11 cellular contexts compared by ENCODE assay signal in the genomic region with DNA sequence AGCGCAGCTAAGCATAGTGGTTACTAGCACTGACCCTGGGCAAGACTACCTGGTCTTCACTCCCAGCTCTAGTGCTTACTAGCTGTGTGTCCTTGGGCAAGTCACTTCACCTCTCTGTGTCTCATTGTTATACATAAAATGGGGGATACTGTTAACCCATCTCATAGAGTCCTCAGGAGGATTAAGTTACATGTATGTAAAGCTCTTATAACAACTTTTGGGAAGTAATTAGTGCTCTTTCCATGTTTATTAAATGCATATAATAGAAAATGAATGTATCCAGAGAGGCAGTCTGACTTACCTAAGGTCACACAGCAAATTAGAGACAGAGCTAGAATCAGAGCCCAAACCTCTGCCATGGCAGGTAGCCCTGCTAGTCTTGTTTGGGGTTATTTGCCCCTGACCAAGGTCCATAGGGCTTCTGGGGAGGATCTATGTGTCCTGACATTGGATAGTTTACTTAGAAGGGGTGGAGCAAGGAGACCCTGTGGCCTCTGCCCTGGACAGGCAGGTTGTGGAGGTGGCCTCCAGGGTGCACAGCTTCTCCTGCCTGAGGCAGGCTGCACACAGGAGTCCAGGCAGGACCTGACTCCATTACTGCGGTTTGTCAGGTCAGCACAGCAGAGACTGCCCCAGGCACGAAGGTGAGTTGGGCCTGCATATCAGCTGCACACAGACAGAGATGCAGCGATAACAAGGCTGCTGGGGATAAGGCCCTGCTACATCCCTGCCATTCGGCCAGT. TPM values are rescaled to one million over a fixed set of nuclear protein-coding genes. Genes with fewer than 3 reads are reported as not detected.
DNase-seq lines count a peak whose midpoint lies in the region; ATAC-seq and TF ChIP-seq lines count a peak whose summit lies in the region.
"Had no signal": no experiment of that assay in that cellular context is flagged by ENCODE, and none has a peak within 500 bp of the region (broad histone marks: within the 10 kb centered on the region; RNA-seq: fewer than 3 reads in every experiment).

No MANE protein-coding gene starts in this region.

- POLR2A ChIA-PET in naive thymus-derived CD8-positive, alpha-beta T cell (lab: Charles Lee): interaction anchor here (0.6 to 6.7 kb wide), 14 partner anchors 10 to 563 kb away, joined by 3 to 83 read pairs (median 7); a partner anchor contains a TSS

- H3K27me3 ChIP-seq in CD4-positive, CD25-positive, alpha-beta regulatory T cell (ENCODE audit: control insufficient read depth, insufficient read depth, low read length): no peaks in the 10 kb centered on the region
- H3K27me3 ChIP-seq in Karpas-422 (ENCODE audit: low read length): no peaks in the 10 kb centered on the region

- TF ChIP-seq POLR2A in lower leg skin (IDR thresholded peaks at IDR 0.05): no peak

- peaks cover 31 to 99% (median 76%) of the 10 kb centered on the region in 4 donors for H3K4me1 Mint-ChIP-seq in CD4-positive, CD25-positive, alpha-beta regulatory T cell
- peaks cover 89% of the 10 kb centered on the region for H3K4me1 Mint-ChIP-seq in activated naive CD8-positive, alpha-beta T cell treated with anti-CD3 and anti-CD28 coated beads, Interleukin-2, amount 50 U/mL, for 24 hours
- peaks cover 50 to 99% (median 97%) of the 10 kb centered on the region in 4 donors for H3K4me1 Mint-ChIP-seq in naive thymus-derived CD8-positive, alpha-beta T cell

- peaks cover 76% of the 10 kb centered on the region for H3K4me1 ChIP-seq in CD4-positive, CD25-positive, alpha-beta regulatory T cell (ENCODE audit: control insufficient read depth, insufficient read depth, low read length, poor library complexity, severe bottlenecking)
- H3K4me1 ChIP-seq in Karpas-422 (ENCODE audit: low read length): peaks cover 25% of the 10 kb centered on the region

- 83 to 85% methylated on average over 5 of the region's 5 CpGs for WGBS in lower leg skin, 2 donors

- H3K4me2 ChIP-seq in Karpas-422 (ENCODE audit: low read depth, low read length, poor library complexity, severe bottlenecking): no peak overlapping the region

- no peaks in the 10 kb centered on the region for H3K27me3 Mint-ChIP-seq in CD4-positive, CD25-positive, alpha-beta regulatory T cell
- no peaks in the 10 kb centered on the region for H3K27me3 Mint-ChIP-seq in activated naive CD8-positive, alpha-beta T cell treated with anti-CD3 and anti-CD28 coated beads, Interleukin-2, amount 50 U/mL, for 24 hours
- H3K27me3 Mint-ChIP-seq in naive thymus-derived CD8-positive, alpha-beta T cell: no peaks in the 10 kb centered on the region

- DNase-seq in CD4-positive, CD25-positive, alpha-beta regulatory T cell: no peak
- no peak for DNase-seq in Karpas-422
- DNase-seq in activated naive CD8-positive, alpha-beta T cell treated with anti-CD3 and anti-CD28 coated beads, Interleukin-2, amount 50 U/mL, for 24 hours: peak; percentile 3
- DNase-seq in naive thymus-derived CD8-positive, alpha-beta T cell: peak in 1 of 10 donors; percentile 14
- DNase-seq in lower leg skin (ENCODE audit: low spot score in 2 of 2): no peak
- no peak for DNase-seq in NCI-H510A (lab: John Stamatoyannopoulos, UW)
- no peak for DNase-seq in COLO668 (lab: John Stamatoyannopoulos, UW; ENCODE audit: unreplicated experiment)
- no peak for DNase-seq in left colon
- DNase-seq: GOT3, substantia nigra had no signal

- no peaks in the 10 kb centered on the region for H3K36me3 ChIP-seq in CD4-positive, CD25-positive, alpha-beta regulatory T cell (ENCODE audit: control insufficient read depth, insufficient read depth, low read length)
- no peaks in the 10 kb centered on the region for H3K36me3 ChIP-seq in Karpas-422 (ENCODE audit: insufficient read depth, low read length)

- H3K36me3 Mint-ChIP-seq in CD4-positive, CD25-positive, alpha-beta regulatory T cell: peaks cover 4% of the 10 kb centered on the region
- H3K36me3 Mint-ChIP-seq in activated naive CD8-positive, alpha-beta T cell treated with anti-CD3 and anti-CD28 coated beads, Interleukin-2, amount 50 U/mL, for 24 hours (ENCODE audit: low read depth): no peaks in the 10 kb centered on the region
- H3K36me3 Mint-ChIP-seq in naive thymus-derived CD8-positive, alpha-beta T cell: no peaks in the 10 kb centered on the region

- H3K9me3 ChIP-seq in CD4-positive, CD25-positive, alpha-beta regulatory T cell (ENCODE audit: control insufficient read depth in 2 of 2, low read length in 2 of 2): no peaks in the 10 kb centered on the region
- no peaks in the 10 kb centered on the region for H3K9me3 ChIP-seq in Karpas-422 (ENCODE audit: low read length)
- H3K9me3 ChIP-seq: mucosa of descending colon had no signal

- no peaks in the 10 kb centered on the region for H4K20me1 ChIP-seq in Karpas-422 (ENCODE audit: insufficient read depth, low read depth, low read length)

- H3K4me3 Mint-ChIP-seq in CD4-positive, CD25-positive, alpha-beta regulatory T cell: peak overlapping the region; percentile 71 to 92 (median 86)
- peak overlapping the region; percentile 37 for H3K4me3 Mint-ChIP-seq in activated naive CD8-positive, alpha-beta T cell treated with anti-CD3 and anti-CD28 coated beads, Interleukin-2, amount 50 U/mL, for 24 hours
- peak overlapping the region; percentile 63 to 95 (median 88) for H3K4me3 Mint-ChIP-seq in naive thymus-derived CD8-positive, alpha-beta T cell

- H3K9me3 Mint-ChIP-seq in CD4-positive, CD25-positive, alpha-beta regulatory T cell: no peaks in the 10 kb centered on the region
- no peaks in the 10 kb centered on the region for H3K9me3 Mint-ChIP-seq in activated naive CD8-positive, alpha-beta T cell treated with anti-CD3 and anti-CD28 coated beads, Interleukin-2, amount 50 U/mL, for 24 hours
- H3K9me3 Mint-ChIP-seq in naive thymus-derived CD8-positive, alpha-beta T cell: no peaks in the 10 kb centered on the region

- H3K27ac ChIP-seq in CD4-positive, CD25-positive, alpha-beta regulatory T cell (ENCODE audit: insufficient read depth, low read length, poor library complexity, severe bottlenecking): peak overlapping the region; percentile 98
- H3K27ac ChIP-seq in Karpas-422 (ENCODE audit: low read length): no peak overlapping the region

- H3K79me2 ChIP-seq in Karpas-422 (ENCODE audit: low read length): no peaks in the 10 kb centered on the region

- H3K4me3 ChIP-seq in CD4-positive, CD25-positive, alpha-beta regulatory T cell (ENCODE audit: low read depth, low read length): peak overlapping the region; percentile 85
- H3K4me3 ChIP-seq in Karpas-422 (ENCODE audit: low read length) (no peak overlapping the region), lower leg skin (ENCODE audit: low read depth, poor library complexity, severe bottlenecking) (no peak overlapping the region)
- H3K4me3 ChIP-seq: mucosa of descending colon had no signal

- no peak overlapping the region for H2AFZ ChIP-seq in Karpas-422 (ENCODE audit: low read length)

- peak overlapping the region; percentile 97 to 100 (median 100) for H3K27ac Mint-ChIP-seq in CD4-positive, CD25-positive, alpha-beta regulatory T cell
- peak overlapping the region; percentile 94 for H3K27ac Mint-ChIP-seq in activated naive CD8-positive, alpha-beta T cell treated with anti-CD3 and anti-CD28 coated beads, Interleukin-2, amount 50 U/mL, for 24 hours
- H3K27ac Mint-ChIP-seq in naive thymus-derived CD8-positive, alpha-beta T cell: peak overlapping the region; percentile 97 to 99 (median 98)

- intact Hi-C loops in lower leg skin (cut with DNase I; ENCODE audit: low total_unique reads): no loop called here
- intact Hi-C loops in left colon (cut with DNase I, micrococcal nuclease): no loop called here

- no peaks in the 10 kb centered on the region for H3K9me2 ChIP-seq in Karpas-422 (replicated peaks; ENCODE audit: insufficient read depth, low read length)

- no peak for TF ChIP-seq CTCF in lower leg skin (IDR thresholded peaks at IDR 0.05)

- peak overlapping the region; percentile 65; the same call in 1 of the 2 replicates for H3K9ac ChIP-seq in Karpas-422 (ENCODE audit: low read length)

- no peak for ATAC-seq in CD4-positive, CD25-positive, alpha-beta regulatory T cell (ENCODE audit: low read depth in 2 of 2)
- ATAC-seq in activated naive CD8-positive, alpha-beta T cell treated with anti-CD3 and anti-CD28 coated beads, Interleukin-2, amount 50 U/mL, for 24 hours: no peak
- ATAC-seq in naive thymus-derived CD8-positive, alpha-beta T cell: no peak
- ATAC-seq in left colon: no peak

RNA-seq across cellular contexts. Expression of a gene that starts 8.4 kb away (rescaled TPM):
- 68.7 TPM for total RNA-seq in CD4-positive, CD25-positive, alpha-beta regulatory T cell
- 10 to 100 TPM; 60.7 to 75.8 (median 69.8) TPM for polyA plus RNA-seq in CD4-positive, CD25-positive, alpha-beta regulatory T cell
- total RNA-seq in Karpas-422 (2014; rRNA removed; shearing (Covaris generic); ENCODE audit: low replicate concordance): 1.6 and 2.1 TPM in 2 replicates
- 10 to 100 TPM; 38.7 to 41.8 TPM for total RNA-seq in naive thymus-derived CD8-positive, alpha-beta T cell
- 10 to 100 TPM; 35.2 to 37.1 (median 35.7) TPM for polyA plus RNA-seq in naive thymus-derived CD8-positive, alpha-beta T cell
- 100 to 1,000 TPM in 3 of 4 donors, 10 to 100 TPM in 1; 94.4 to 125 (median 116) TPM for total RNA-seq in lower leg skin
- 100 to 1,000 TPM; 184 to 186 TPM for total RNA-seq in left colon

Comparison
In these comparisons a context has a peak if more than half of its experiments do, and no peak if none do; other contexts are left out.
1. H3K4me3 Mint-ChIP-seq: peak in every context shown above with its lines; median percentile 88 in naive thymus-derived CD8-positive, alpha-beta T cell; 86 in CD4-positive, CD25-positive, alpha-beta regulatory T cell; 37 in activated naive CD8-positive, alpha-beta T cell treated with anti-CD3 and anti-CD28 coated beads, Interleukin-2, amount 50 U/mL, for 24 hours.
2. RNA of a gene that starts 8.4 kb away (total RNA-seq): 184 to 186 TPM in left colon, 94.4 to 125 TPM in lower leg skin, 68.7 TPM in CD4-positive, CD25-positive, alpha-beta regulatory T cell (single experiment) and 38.7 to 41.8 TPM in naive thymus-derived CD8-positive, alpha-beta T cell; 1.6 to 2.1 TPM in Karpas-422; every median in the first group is over 10 times any median in the second.
3. Peak in every context shown above with its lines, with median percentiles within 50 percentile points of each other: H3K27ac Mint-ChIP-seq.